11 cellular contexts compared by ENCODE assay signal in the genomic region with DNA sequence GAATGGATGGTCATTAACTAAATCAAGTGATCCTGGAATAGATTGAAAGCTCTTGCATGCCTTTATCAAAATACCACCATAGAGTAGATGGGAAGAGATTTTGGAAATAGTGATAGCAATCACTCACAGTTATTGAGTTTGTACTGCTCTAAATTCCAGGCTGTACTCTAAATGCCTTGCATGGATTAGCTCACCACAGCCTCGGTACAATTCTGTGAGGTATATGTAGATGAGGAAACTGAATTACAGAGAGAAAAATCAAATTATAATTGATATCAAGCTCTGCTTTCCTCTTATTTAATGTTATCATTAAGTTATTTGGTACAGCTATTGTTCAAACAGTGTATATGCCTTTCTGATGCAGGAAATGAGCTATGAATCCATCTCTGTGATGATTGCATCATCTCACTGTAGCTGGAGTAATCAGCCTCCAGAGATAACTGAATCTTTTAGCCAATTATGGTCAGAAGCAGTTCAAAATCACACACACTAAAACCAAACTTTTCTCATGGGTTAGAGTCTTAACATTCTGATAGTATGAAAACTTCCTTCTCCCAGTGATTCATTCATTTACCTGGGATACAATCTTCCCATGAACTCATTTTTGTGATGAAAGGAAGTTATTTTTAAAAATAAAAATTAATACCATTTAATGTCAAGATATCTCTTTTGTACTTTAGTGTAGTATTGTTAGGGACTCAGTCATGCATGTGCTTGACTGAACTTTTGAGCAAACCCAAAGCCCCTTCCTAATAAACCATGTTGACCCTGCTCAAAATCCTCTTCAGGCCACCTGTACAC. TPM values are rescaled to one million over a fixed set of nuclear protein-coding genes. Genes with fewer than 3 reads are reported as not detected.
DNase-seq lines count a peak whose midpoint lies in the region; ATAC-seq and TF ChIP-seq lines count a peak whose summit lies in the region.
"Had no signal": no experiment of that assay in that cellular context is flagged by ENCODE, and none has a peak within 500 bp of the region (broad histone marks: within the 10 kb centered on the region; RNA-seq: fewer than 3 reads in every experiment).

No MANE protein-coding gene starts in this region.

- peak; percentile 58 for ATAC-seq in activated CD4-positive, alpha-beta T cell treated with anti-CD3 and anti-CD28 coated beads for 36 hours
- ATAC-seq: stimulated activated naive B cell treated with anti-CD40 and anti-IgM and Interleukin-4, amounts not matched to agents 10 μg/mL and 1 μg/mL and 100 μg/mL, for 72 hours had no signal

- H3K27me3 Mint-ChIP-seq in activated CD4-positive, alpha-beta T cell treated with anti-CD3 and anti-CD28 coated beads for 36 hours: no peaks in the 10 kb centered on the region
- H3K27me3 Mint-ChIP-seq: stimulated activated naive B cell treated with anti-CD40 and anti-IgM and Interleukin-4, amounts not matched to agents 10 μg/mL and 1 μg/mL and 100 μg/mL, for 72 hours had no signal

- no peak for TF ChIP-seq CTCF in epithelial cell of esophagus (IDR thresholded peaks at IDR 0.05; ENCODE audit: insufficient read depth, low read depth, low read length, missing control alignments)

- H3K4me1 Mint-ChIP-seq in activated CD4-positive, alpha-beta T cell treated with anti-CD3 and anti-CD28 coated beads for 36 hours: peaks cover 12% of the 10 kb centered on the region
- H3K4me1 Mint-ChIP-seq: stimulated activated naive B cell treated with anti-CD40 and anti-IgM and Interleukin-4, amounts not matched to agents 10 μg/mL and 1 μg/mL and 100 μg/mL, for 72 hours had no signal

- H3K36me3 Mint-ChIP-seq in activated CD4-positive, alpha-beta T cell treated with anti-CD3 and anti-CD28 coated beads for 36 hours (ENCODE audit: low read depth): no peaks in the 10 kb centered on the region
- H3K36me3 Mint-ChIP-seq: stimulated activated naive B cell treated with anti-CD40 and anti-IgM and Interleukin-4, amounts not matched to agents 10 μg/mL and 1 μg/mL and 100 μg/mL, for 72 hours had no signal

- H3K9me3 Mint-ChIP-seq in activated CD4-positive, alpha-beta T cell treated with anti-CD3 and anti-CD28 coated beads for 36 hours (ENCODE audit: low read depth): no peaks in the 10 kb centered on the region
- H3K9me3 Mint-ChIP-seq: stimulated activated naive B cell treated with anti-CD40 and anti-IgM and Interleukin-4, amounts not matched to agents 10 μg/mL and 1 μg/mL and 100 μg/mL, for 72 hours had no signal

- H3K27ac Mint-ChIP-seq in activated CD4-positive, alpha-beta T cell treated with anti-CD3 and anti-CD28 coated beads for 36 hours: peak overlapping the region; percentile 60
- H3K27ac Mint-ChIP-seq: stimulated activated naive B cell treated with anti-CD40 and anti-IgM and Interleukin-4, amounts not matched to agents 10 μg/mL and 1 μg/mL and 100 μg/mL, for 72 hours had no signal

- intact Hi-C loops in activated CD4-positive, alpha-beta T cell treated with anti-CD3 and anti-CD28 coated beads for 36 hours (cut with DNase I, micrococcal nuclease): no loop called here

- POLR2A ChIA-PET in activated CD4-positive, alpha-beta T cell treated with anti-CD3 and anti-CD28 coated beads for 36 hours (lab: Charles Lee): no interaction called here

- CTCF ChIA-PET in activated CD4-positive, alpha-beta T cell treated with anti-CD3 and anti-CD28 coated beads for 36 hours (lab: Charles Lee): no interaction called here

- DNase-seq in activated CD4-positive, alpha-beta T cell treated with anti-CD3 and anti-CD28 coated beads for 36 hours: no peak
- DNase-seq in activated CD4-positive, alpha-beta T cell treated with anti-CD3 and anti-CD28 coated beads, Interleukin-2, amount 50 U/mL, for 4 hours: no peak
- peak; percentile 60 for DNase-seq in NCI-H69 (lab: John Stamatoyannopoulos, UW)
- DNase-seq in epithelial cell of esophagus (ENCODE audit: low read depth): peak; percentile 62
- peak; percentile 42 for DNase-seq in renal cortical epithelial cell (ENCODE audit: low read depth)
- DNase-seq in activated effector memory CD4-positive, alpha-beta T cell treated with Interleukin-2 at 50 U/mL for 16 hours: no peak
- no peak for DNase-seq in SKM-1 treated with dmso at 0.1 percent for 144 hours (lab: John Stamatoyannopoulos, UW; ENCODE audit: unreplicated experiment)
- DNase-seq in NCI-H2081 treated with DMSO at 0.1 percent for 48 hours (lab: John Stamatoyannopoulos, UW): no peak
- DNase-seq: NCI-H446 treated with DMSO at 0.1 percent for 48 hours; stimulated activated naive B cell treated with anti-CD40 and anti-IgM and Interleukin-4, amounts not matched to agents 10 μg/mL and 1 μg/mL and 100 μg/mL, for 72 hours had no signal

- no peak overlapping the region for H3K4me3 ChIP-seq in epithelial cell of esophagus (ENCODE audit: low read length)
- H3K4me3 ChIP-seq: BLaER1 treated with 17β-estradiol and CSF1 and Interleukin-3, amounts not matched to agents 10 nM and 100 nM had no signal

- no peak overlapping the region for H3K4me3 Mint-ChIP-seq in activated CD4-positive, alpha-beta T cell treated with anti-CD3 and anti-CD28 coated beads for 36 hours
- H3K4me3 Mint-ChIP-seq: stimulated activated naive B cell treated with anti-CD40 and anti-IgM and Interleukin-4, amounts not matched to agents 10 μg/mL and 1 μg/mL and 100 μg/mL, for 72 hours had no signal

RNA-seq across cellular contexts. Expression of a gene that starts 52.1 kb away (rescaled TPM):
- total RNA-seq in activated CD4-positive, alpha-beta T cell treated with anti-CD3 and anti-CD28 coated beads for 36 hours: 1 to 10 TPM; 1.7 to 2.4 TPM
- 14.6 and 27.7 TPM in 2 replicates for total RNA-seq in renal cortical epithelial cell

Comparison
In these comparisons a context has a peak if more than half of its experiments do, and no peak if none do; other contexts are left out.
1. DNase-seq: peak in NCI-H69 (single experiment), epithelial cell of esophagus (single experiment) and renal cortical epithelial cell (single experiment); none in activated CD4-positive, alpha-beta T cell treated with anti-CD3 and anti-CD28 coated beads for 36 hours (single experiment), activated CD4-positive, alpha-beta T cell treated with anti-CD3 and anti-CD28 coated beads, Interleukin-2, amount 50 U/mL, for 4 hours (0 of 2), activated effector memory CD4-positive, alpha-beta T cell treated with Interleukin-2 at 50 U/mL for 16 hours (single experiment), SKM-1 treated with dmso at 0.1 percent for 144 hours (single experiment) and NCI-H2081 treated with DMSO at 0.1 percent for 48 hours (single experiment).